Comparison of ENCODE assay signal across 1 cellular context in genomic region chr22:49979587-49980264, GRCh38.
TF ChIP-seq lines count a peak whose summit lies in the region.

No MANE protein-coding gene starts in this region.

TF ChIP-seq in K562, 482 proteins besides CTCF, POLR2A, EP300 and RAD21:
- peak; percentile 92; the same call in 1 of the 2 replicates for TF ChIP-seq ZNF583 (CRISPR knock-in tag; IDR thresholded peaks at IDR 0.05)
- peak; percentile 39; the same call in 1 of the 2 replicates for TF ChIP-seq CEBPB (tag; IDR thresholded peaks at IDR 0.05)
- no peak for TF ChIP-seq DPF2 (IDR thresholded peaks at IDR 0.05)
- 0 out of 4 replicates have a peak, but pooled peaks of 1 of the 2 experiments have one; percentile 38 for TF ChIP-seq ARNT (IDR thresholded peaks at IDR 0.05)
